Comparison of ENCODE assay signal across 14 cellular contexts in the genomic region with DNA sequence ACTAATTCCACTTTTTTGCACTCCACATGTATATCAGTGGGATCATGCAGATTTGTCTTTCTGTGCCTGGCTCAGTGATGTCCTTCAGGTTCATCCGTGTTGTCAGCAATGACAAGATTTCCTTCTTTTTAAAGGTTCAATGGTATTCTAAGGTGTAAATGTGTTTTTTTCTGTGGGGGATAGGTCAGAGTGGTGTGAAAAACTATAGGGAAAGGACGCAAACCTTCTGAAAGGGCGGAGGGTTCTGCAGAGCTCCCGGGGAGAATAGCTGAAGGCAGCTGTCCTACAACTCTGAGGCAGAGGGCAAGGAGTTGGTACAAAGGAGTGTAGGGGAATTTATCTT. TPM values are rescaled to one million over a fixed set of nuclear protein-coding genes. Genes with fewer than 3 reads are reported as not detected.
DNase-seq lines count a peak whose midpoint lies in the region; ATAC-seq and TF ChIP-seq lines count a peak whose summit lies in the region.
"Had no signal": no experiment of that assay in that cellular context is flagged by ENCODE, and none has a peak within 500 bp of the region (broad histone marks: within the 10 kb centered on the region; RNA-seq: fewer than 3 reads in every experiment).

No MANE protein-coding gene starts in this region.

- H3K4me1 Mint-ChIP-seq in CD8-positive, alpha-beta memory T cell = peaks cover 49 to 77% (median 59%) of the 10 kb centered on the region in 3 donors
- peaks cover 32 to 74% (median 70%) of the 10 kb centered on the region in 4 donors for H3K4me1 Mint-ChIP-seq in naive thymus-derived CD8-positive, alpha-beta T cell
- peaks cover 39 to 40% of the 10 kb centered on the region in 2 donors for H3K4me1 Mint-ChIP-seq in effector memory CD8-positive, alpha-beta T cell (ENCODE audit: low read depth in 2 of 2)

- WGBS in body of pancreas, 2 donors = 34 to 35% methylated on average over 4 of the region's 4 CpGs

- intact Hi-C loops in body of pancreas (cut with DNase I) = no loop called here

- peak overlapping the region in 4 of 7 donors; percentile 2 to 77 (median 42) for H3K4me3 Mint-ChIP-seq in CD8-positive, alpha-beta memory T cell
- H3K4me3 Mint-ChIP-seq in naive thymus-derived CD8-positive, alpha-beta T cell = peak overlapping the region in 8 of 10 donors; percentile 1 to 65 (median 34)
- H3K4me3 Mint-ChIP-seq in effector memory CD8-positive, alpha-beta T cell = no peak overlapping the region

- H3K4me3 ChIP-seq in BLaER1 = no peak overlapping the region
- H3K4me3 ChIP-seq in CD8-positive, alpha-beta memory T cell (ENCODE audit: low read length) = no peak overlapping the region
- H3K4me3 ChIP-seq in body of pancreas = no peak overlapping the region
- H3K4me3 ChIP-seq: testis had no signal

- H3K27me3 ChIP-seq in BLaER1 (no peaks in the 10 kb centered on the region), body of pancreas (no peaks in the 10 kb centered on the region)
- H3K27me3 ChIP-seq in CD8-positive, alpha-beta memory T cell (ENCODE audit: insufficient read depth, low read length, poor library complexity, severe bottlenecking) = no peaks in the 10 kb centered on the region
- H3K27me3 ChIP-seq: testis had no signal

- POLR2A ChIA-PET in CD8-positive, alpha-beta memory T cell (lab: Charles Lee) = interaction anchor here (0.7 to 2.2 kb wide), 2 partner anchors 90 to 152 kb away, joined by 3 to 6 read pairs; no protein-coding TSS in a partner anchor
- POLR2A ChIA-PET in naive thymus-derived CD8-positive, alpha-beta T cell (lab: Charles Lee) = no interaction called here

- no peaks in the 10 kb centered on the region for H3K9me3 ChIP-seq in BLaER1
- no peaks in the 10 kb centered on the region for H3K9me3 ChIP-seq in CD8-positive, alpha-beta memory T cell (ENCODE audit: low read length)
- H3K9me3 ChIP-seq in body of pancreas = no peaks in the 10 kb centered on the region
- H3K9me3 ChIP-seq: testis had no signal

- no peaks in the 10 kb centered on the region for H3K36me3 ChIP-seq in BLaER1
- no peaks in the 10 kb centered on the region for H3K36me3 ChIP-seq in CD8-positive, alpha-beta memory T cell (ENCODE audit: insufficient read depth, low read length)
- no peaks in the 10 kb centered on the region for H3K36me3 ChIP-seq in body of pancreas (replicated peaks in 1 of 2; ENCODE audit: insufficient read depth in 1 of 2, low read depth in 2 of 2)

- H3K36me3 Mint-ChIP-seq in CD8-positive, alpha-beta memory T cell = peaks cover 0 to 12% (median 0%) of the 10 kb centered on the region in 3 donors
- no peaks in the 10 kb centered on the region for H3K36me3 Mint-ChIP-seq in naive thymus-derived CD8-positive, alpha-beta T cell
- H3K36me3 Mint-ChIP-seq in effector memory CD8-positive, alpha-beta T cell (ENCODE audit: insufficient read depth) = peaks cover 48% of the 10 kb centered on the region

- H3K4me1 ChIP-seq in BLaER1 = peaks cover 83% of the 10 kb centered on the region
- H3K4me1 ChIP-seq in CD8-positive, alpha-beta memory T cell (ENCODE audit: insufficient read depth, low read length) = peaks cover 50% of the 10 kb centered on the region
- peaks cover 65% of the 10 kb centered on the region for H3K4me1 ChIP-seq in body of pancreas

- no peak for TF ChIP-seq POLR2A in body of pancreas (IDR thresholded peaks at IDR 0.05)

- no peak overlapping the region for H3K9ac ChIP-seq in BLaER1

- H4K20me1 ChIP-seq in BLaER1 = no peaks in the 10 kb centered on the region

- TF ChIP-seq CTCF in body of pancreas (IDR thresholded peaks at IDR 0.05) = no peak

- H3K27ac ChIP-seq in BLaER1 (no peak overlapping the region), body of pancreas (peak overlapping the region; percentile 23 to 100 (median 98))
- H3K27ac ChIP-seq in CD8-positive, alpha-beta memory T cell (ENCODE audit: low read depth, low read length) = peak overlapping the region; percentile 49
- H3K27ac ChIP-seq: testis had no signal

- no peak for DNase-seq in CD8-positive, alpha-beta memory T cell
- DNase-seq in body of pancreas = no peak
- DNase-seq in naive thymus-derived CD8-positive, alpha-beta T cell = no peak
- DNase-seq in effector memory CD8-positive, alpha-beta T cell = no peak
- no peak for DNase-seq in SIG-M5 (lab: John Stamatoyannopoulos, UW)
- DNase-seq: activated gamma-delta T cell treated with Interleukin-2 at 50 U/mL for 16 hours, foreskin melanocyte, mesenchymal stem cell, NCI-H187, testis had no signal

- peak overlapping the region; percentile 2; the same call in 1 of the 2 replicates for H3K4me2 ChIP-seq in BLaER1

- CTCF ChIA-PET in CD8-positive, alpha-beta memory T cell (lab: Charles Lee) = interaction anchor here (1.3 to 9.3 kb wide), 2 partner anchors 38 to 59 kb away, joined by 3 to 71 read pairs; partner anchors contain the start of gene SECTM1

- no peaks in the 10 kb centered on the region for H3K9me3 Mint-ChIP-seq in CD8-positive, alpha-beta memory T cell
- no peaks in the 10 kb centered on the region for H3K9me3 Mint-ChIP-seq in naive thymus-derived CD8-positive, alpha-beta T cell
- peaks cover 0 to 2% of the 10 kb centered on the region in 2 donors for H3K9me3 Mint-ChIP-seq in effector memory CD8-positive, alpha-beta T cell

- ATAC-seq in body of pancreas = no peak
- ATAC-seq in naive thymus-derived CD8-positive, alpha-beta T cell = no peak
- ATAC-seq in effector memory CD8-positive, alpha-beta T cell (replicated peaks) = no peak
- ATAC-seq in GM19455 (IDR thresholded peaks at IDR 0.05; ENCODE audit: unreplicated experiment) = no peak
- ATAC-seq: activated CD4-positive, CD25-positive, alpha-beta regulatory T cell treated with anti-CD3 and anti-CD28 coated beads, Interleukin-2, amount 50 U/mL, for 24 hours had no signal

- peak overlapping the region in 6 of 8 donors; percentile 12 to 100 (median 79) for H3K27ac Mint-ChIP-seq in CD8-positive, alpha-beta memory T cell
- peak overlapping the region in 9 of 10 donors; percentile 51 to 90 (median 79) for H3K27ac Mint-ChIP-seq in naive thymus-derived CD8-positive, alpha-beta T cell
- H3K27ac Mint-ChIP-seq in effector memory CD8-positive, alpha-beta T cell = no peak overlapping the region

- H3K27me3 Mint-ChIP-seq in CD8-positive, alpha-beta memory T cell = peaks cover 0 to 9% of the 10 kb centered on the region in 2 donors
- H3K27me3 Mint-ChIP-seq in naive thymus-derived CD8-positive, alpha-beta T cell = no peaks in the 10 kb centered on the region
- H3K27me3 Mint-ChIP-seq in effector memory CD8-positive, alpha-beta T cell = no peaks in the 10 kb centered on the region

RNA-seq across cellular contexts. Expression of gene CSNK1D, which starts 21.9 kb away (rescaled TPM):
- total RNA-seq in CD8-positive, alpha-beta memory T cell = 100 to 1,000 TPM; 129 to 141 TPM
- polyA plus RNA-seq in CD8-positive, alpha-beta memory T cell = 74.6 TPM
- 100 to 1,000 TPM in 1 of 2 donors, 10 to 100 TPM in 1; 37.6 to 116 TPM for total RNA-seq in body of pancreas
- 100 to 1,000 TPM; 184 to 201 TPM for total RNA-seq in naive thymus-derived CD8-positive, alpha-beta T cell
- 10 to 100 TPM; 47.6 to 72.1 (median 48.6) TPM for polyA plus RNA-seq in naive thymus-derived CD8-positive, alpha-beta T cell

RNA-seq across cellular contexts. Expression of gene CD7, which starts 22.0 kb away (rescaled TPM):
- total RNA-seq in CD8-positive, alpha-beta memory T cell = 100 to 1,000 TPM; 186 to 190 TPM
- polyA plus RNA-seq in CD8-positive, alpha-beta memory T cell = 193 TPM
- total RNA-seq in body of pancreas = not detected
- 10 to 100 TPM; 66.9 to 67.8 TPM for total RNA-seq in naive thymus-derived CD8-positive, alpha-beta T cell
- polyA plus RNA-seq in naive thymus-derived CD8-positive, alpha-beta T cell = 100 to 1,000 TPM; 166 to 233 (median 205) TPM
- total RNA-seq: NCI-H460 had no signal

RNA-seq across cellular contexts. Expression of gene SECTM1, which starts 38.1 kb away (rescaled TPM):
- total RNA-seq in CD8-positive, alpha-beta memory T cell = 1 to 10 TPM in 1 of 2 experiments, under 1 TPM in 1; 0.49 to 1.1 TPM
- polyA plus RNA-seq in CD8-positive, alpha-beta memory T cell = 1.9 TPM
- 1 to 10 TPM; 5.4 to 6.3 TPM for total RNA-seq in body of pancreas
- total RNA-seq in naive thymus-derived CD8-positive, alpha-beta T cell = under 1 TPM in 1 of 2 experiments, not detected in 1; 0.18 TPM
- polyA plus RNA-seq in naive thymus-derived CD8-positive, alpha-beta T cell = 1 to 10 TPM in 1 of 3 donors, not detected in 2; 1.2 TPM

Comparison
In these comparisons a context has a peak if more than half of its experiments do, and no peak if none do; other contexts are left out.
1. H3K27ac Mint-ChIP-seq: peak in CD8-positive, alpha-beta memory T cell (6 of 8) and naive thymus-derived CD8-positive, alpha-beta T cell (9 of 10); none in effector memory CD8-positive, alpha-beta T cell (0 of 2).
2. H3K4me3 Mint-ChIP-seq: peak in CD8-positive, alpha-beta memory T cell (4 of 7) and naive thymus-derived CD8-positive, alpha-beta T cell (8 of 10); none in effector memory CD8-positive, alpha-beta T cell (0 of 2).
3. RNA of gene CD7, which starts 22.0 kb away (total RNA-seq): 186 to 190 TPM in CD8-positive, alpha-beta memory T cell and 66.9 to 67.8 TPM in naive thymus-derived CD8-positive, alpha-beta T cell; not detected in body of pancreas; every median in the first group is over 10 times any median in the second.